Comparison of ENCODE assay signal across 22 cellular contexts in genomic region chrX:117120700-117121099, GRCh38.
"Had no signal": no experiment of that assay in that cellular context is flagged by ENCODE, and none has a peak within 500 bp of the region (broad histone marks: within the 10 kb centered on the region; RNA-seq: fewer than 3 reads in every experiment).

No MANE protein-coding gene starts in this region.

- H3K4me1 ChIP-seq: esophagus squamous epithelium, gastrocnemius medialis, left ventricle myocardium inferior, pancreas, psoas muscle, right atrium auricular region, thyroid gland, upper lobe of right lung had no signal

- H3K4me3 ChIP-seq: dorsolateral prefrontal cortex, esophagus squamous epithelium, gastrocnemius medialis, left ventricle myocardium inferior, pancreas, psoas muscle, right atrium auricular region, thyroid gland, upper lobe of right lung had no signal

- H3K9me3 ChIP-seq: esophagus squamous epithelium, gastrocnemius medialis, left ventricle myocardium inferior, neutrophil, pancreas, psoas muscle, right atrium auricular region, thyroid gland, upper lobe of right lung had no signal

- H3K36me3 ChIP-seq: esophagus squamous epithelium, gastrocnemius medialis, left ventricle myocardium inferior, neutrophil, pancreas, right atrium auricular region, thyroid gland, upper lobe of right lung had no signal

- DNase-seq: activated CD4-positive, alpha-beta T cell treated with anti-CD3 and anti-CD28 coated beads, Interleukin-2, amount 50 U/mL, for 4 hours; activated CD8-positive, alpha-beta memory T cell treated with anti-CD3 and anti-CD28 coated beads for 24 hours; activated CD8-positive, alpha-beta memory T cell treated with anti-CD3 and anti-CD28 coated beads, Interleukin-2, amount 50 U/mL, for 4 hours; activated naive CD4-positive, alpha-beta T cell treated with Interleukin-2 at 50 U/mL for 16 hours; activated naive CD8-positive, alpha-beta T cell treated with anti-CD3 and anti-CD28 coated beads for 36 hours; activated T-cell treated with anti-CD3 and anti-CD28 coated beads, Interleukin-2, amount 50 U/mL, for 24 hours; dorsolateral prefrontal cortex; esophagus squamous epithelium; gastrocnemius medialis; hippocampal formation; left ventricle myocardium inferior; stimulated activated CD4-positive, alpha-beta T cell treated with anti-CD3 and anti-CD28 coated beads, Interleukin-4, amount 100 ng/mL, for 24 hours; stimulated activated naive CD8-positive, alpha-beta T cell treated with anti-CD3 and anti-CD28 coated beads, Interleukin-15, Interleukin-2, amounts not matched to agents 100 U/mL and 50 U/mL, for 24 hours; T-helper 9 cell; thyroid gland; upper lobe of right lung had no signal

- H3K27ac ChIP-seq: dorsolateral prefrontal cortex, esophagus squamous epithelium, gastrocnemius medialis, left ventricle myocardium inferior, neutrophil, pancreas, psoas muscle, right atrium auricular region, thyroid gland, upper lobe of right lung had no signal

- ATAC-seq: activated T-helper 17 cell treated with anti-CD3 and anti-CD28 coated beads, Interleukin-2, amount 50 U/mL, for 72 hours; gastrocnemius medialis; natural killer cell treated with Interleukin-12 subunit alpha and Interleukin-12 subunit beta and Interleukin-15 and Interleukin-18, amount 100 ng/mL, for 72 hours; pancreas; psoas muscle; stimulated activated naive CD8-positive, alpha-beta T cell treated with anti-CD3 and anti-CD28 coated beads, Interleukin-15, Interleukin-2, amounts not matched to agents 100 U/mL and 50 U/mL, for 24 hours; upper lobe of right lung had no signal

- H3K27me3 ChIP-seq: esophagus squamous epithelium, gastrocnemius medialis, neutrophil, pancreas, right atrium auricular region, thyroid gland, upper lobe of right lung had no signal
